ENCODE assay signal across 28 cellular contexts in genomic region chr13:78413887-78414553, GRCh38.
"Had no signal": no experiment of that assay in that cellular context is flagged by ENCODE, and none has a peak within 500 bp of the region (broad histone marks: within the 10 kb centered on the region; RNA-seq: fewer than 3 reads in every experiment).

No MANE protein-coding gene starts in this region.

- H3K36me3 ChIP-seq: colonic mucosa, esophagus muscularis mucosa, esophagus squamous epithelium, gastrocnemius medialis, gastroesophageal sphincter, heart left ventricle, heart right ventricle had no signal

- H3K27me3 ChIP-seq: colonic mucosa, dorsolateral prefrontal cortex, esophagus squamous epithelium, foreskin keratinocyte, gastrocnemius medialis, heart left ventricle had no signal

- H3K4me3 ChIP-seq: colonic mucosa, coronary artery, dorsolateral prefrontal cortex, esophagus muscularis mucosa, esophagus squamous epithelium, gastrocnemius medialis, gastroesophageal sphincter, heart left ventricle, heart right ventricle had no signal

- H3K27ac ChIP-seq: colonic mucosa, coronary artery, dorsolateral prefrontal cortex, epithelial cell of prostate, esophagus muscularis mucosa, esophagus squamous epithelium, foreskin keratinocyte, gastrocnemius medialis, gastroesophageal sphincter, heart left ventricle, heart right ventricle had no signal

- H3K4me1 ChIP-seq: colonic mucosa, esophagus muscularis mucosa, esophagus squamous epithelium, foreskin keratinocyte, gastrocnemius medialis, gastroesophageal sphincter, heart left ventricle, heart right ventricle had no signal

- H3K9me3 ChIP-seq: colonic mucosa, esophagus muscularis mucosa, esophagus squamous epithelium, gastrocnemius medialis, gastroesophageal sphincter, heart left ventricle, heart right ventricle had no signal

- DNase-seq: colonic mucosa; cortex of kidney; dermis blood vessel endothelial cell; dorsolateral prefrontal cortex; effector CD4-positive, alpha-beta T cell; effector CD8-positive, alpha-beta T cell; effector memory CD4-positive, alpha-beta T cell; effector memory CD8-positive, alpha-beta T cell; endodermal cell; erythroblast; esophagus squamous epithelium; foreskin fibroblast; foreskin keratinocyte; foreskin melanocyte; gastrocnemius medialis; glutamatergic neuron; head of caudate nucleus; heart left ventricle; heart right ventricle had no signal

- ATAC-seq: effector memory CD8-positive, alpha-beta T cell; esophagus mucosa; foreskin keratinocyte; gastrocnemius medialis; gastroesophageal sphincter; heart left ventricle; heart right ventricle had no signal

- FAIRE-seq: colon, endometrium, endothelial cell of umbilical vein, frontal cortex had no signal
